22 cellular contexts compared by ENCODE assay signal in genomic region chr14:101033006-101033405, GRCh38.
A peak's percentile ranks its signal among the peaks of the same experiment; 100 is the strongest.
DNase-seq lines count a peak whose midpoint lies in the region; ATAC-seq, FAIRE-seq and TF ChIP-seq lines count a peak whose summit lies in the region.
"Had no signal": no experiment of that assay in that cellular context is flagged by ENCODE, and none has a peak within 500 bp of the region (broad histone marks: within the 10 kb centered on the region; RNA-seq: fewer than 3 reads in every experiment).

No MANE protein-coding gene starts in this region.

- H3K27me3 ChIP-seq in RWPE2 (ENCODE audit: insufficient read depth, poor library complexity, severe bottlenecking) = no peaks in the 10 kb centered on the region
- H3K27me3 ChIP-seq in suprapubic skin = no peaks in the 10 kb centered on the region

- DNase-seq in activated naive CD8-positive, alpha-beta T cell treated with anti-CD3 and anti-CD28 coated beads, Interleukin-2, amount 10 ng/mL, durations not matched to agents 7 days and 5 days = peak; percentile 4
- no peak for DNase-seq in activated naive CD8-positive, alpha-beta T cell treated with anti-CD3 and anti-CD28 coated beads, Interleukin-2, amount 50 U/mL, for 24 hours
- DNase-seq in RWPE2 (ENCODE audit: low spot score) (peak; percentile 45), kidney (peak; percentile 20), suprapubic skin (ENCODE audit: low spot score in 2 of 2) (peak; percentile 22 to 43), DMS153 treated with DMSO at 0.1 percent for 48 hours (lab: John Stamatoyannopoulos, UW; ENCODE audit: unreplicated experiment) (no peak), COLO668 (lab: John Stamatoyannopoulos, UW; ENCODE audit: unreplicated experiment) (no peak)
- DNase-seq: DMS 273 treated with DMSO at 0.1 percent for 48 hours, HCEC 1CT, NCI-H1105, NCI-H146, NCI-H2081, NCI-H2171, NCI-H524 treated with DMSO at 0.1 percent for 48 hours, OCI-M1, SHP77 had no signal

- no peaks in the 10 kb centered on the region for H3K9me3 Mint-ChIP-seq in activated naive CD8-positive, alpha-beta T cell treated with anti-CD3 and anti-CD28 coated beads, Interleukin-2, amount 10 ng/mL, durations not matched to agents 7 days and 5 days
- no peaks in the 10 kb centered on the region for H3K9me3 Mint-ChIP-seq in activated naive CD8-positive, alpha-beta T cell treated with anti-CD3 and anti-CD28 coated beads, Interleukin-2, amount 50 U/mL, for 24 hours
- H3K9me3 Mint-ChIP-seq: CD4-positive, alpha-beta T cell had no signal

- no peaks in the 10 kb centered on the region for H3K27me3 Mint-ChIP-seq in activated naive CD8-positive, alpha-beta T cell treated with anti-CD3 and anti-CD28 coated beads, Interleukin-2, amount 10 ng/mL, durations not matched to agents 7 days and 5 days
- H3K27me3 Mint-ChIP-seq in activated naive CD8-positive, alpha-beta T cell treated with anti-CD3 and anti-CD28 coated beads, Interleukin-2, amount 50 U/mL, for 24 hours = peaks cover 4% of the 10 kb centered on the region
- H3K27me3 Mint-ChIP-seq: CD4-positive, alpha-beta T cell; IgD-negative memory B cell had no signal

- H3K4me3 Mint-ChIP-seq in activated naive CD8-positive, alpha-beta T cell treated with anti-CD3 and anti-CD28 coated beads, Interleukin-2, amount 10 ng/mL, durations not matched to agents 7 days and 5 days = no peak overlapping the region
- H3K4me3 Mint-ChIP-seq in activated naive CD8-positive, alpha-beta T cell treated with anti-CD3 and anti-CD28 coated beads, Interleukin-2, amount 50 U/mL, for 24 hours = no peak overlapping the region
- H3K4me3 Mint-ChIP-seq: CD4-positive, alpha-beta T cell; GM23338; IgD-negative memory B cell had no signal

- H3K36me3 Mint-ChIP-seq in activated naive CD8-positive, alpha-beta T cell treated with anti-CD3 and anti-CD28 coated beads, Interleukin-2, amount 10 ng/mL, durations not matched to agents 7 days and 5 days = no peaks in the 10 kb centered on the region
- H3K36me3 Mint-ChIP-seq in activated naive CD8-positive, alpha-beta T cell treated with anti-CD3 and anti-CD28 coated beads, Interleukin-2, amount 50 U/mL, for 24 hours (ENCODE audit: low read depth) = no peaks in the 10 kb centered on the region
- H3K36me3 Mint-ChIP-seq: IgD-negative memory B cell had no signal

- no peak overlapping the region for H3K27ac ChIP-seq in RWPE2 (ENCODE audit: poor library complexity, severe bottlenecking)
- H3K27ac ChIP-seq in kidney (ENCODE audit: low read depth in 2 of 2, low read length in 2 of 2) = no peak overlapping the region
- H3K27ac ChIP-seq in suprapubic skin = no peak overlapping the region

- H3K4me1 Mint-ChIP-seq in activated naive CD8-positive, alpha-beta T cell treated with anti-CD3 and anti-CD28 coated beads, Interleukin-2, amount 10 ng/mL, durations not matched to agents 7 days and 5 days = no peaks in the 10 kb centered on the region
- H3K4me1 Mint-ChIP-seq in activated naive CD8-positive, alpha-beta T cell treated with anti-CD3 and anti-CD28 coated beads, Interleukin-2, amount 50 U/mL, for 24 hours = no peaks in the 10 kb centered on the region
- H3K4me1 Mint-ChIP-seq: GM23338, IgD-negative memory B cell had no signal

- POLR2A ChIA-PET in activated naive CD8-positive, alpha-beta T cell treated with anti-CD3 and anti-CD28 coated beads, Interleukin-2, amount 10 ng/mL, durations not matched to agents 7 days and 5 days (lab: Charles Lee) = no interaction called here

- H3K9me3 ChIP-seq in RWPE2 (ENCODE audit: severe bottlenecking) (no peaks in the 10 kb centered on the region), kidney (ENCODE audit: control insufficient read depth in 1 of 2, low read length in 2 of 2) (no peaks in the 10 kb centered on the region), suprapubic skin (no peaks in the 10 kb centered on the region)
- H3K9me3 ChIP-seq: Caco-2 had no signal

- TF ChIP-seq CTCF in RWPE2 (IDR thresholded peaks at IDR 0.05; ENCODE audit: poor library complexity, severe bottlenecking) (no peak), kidney (IDR thresholded peaks at IDR 0.05; ENCODE audit: borderline replicate concordance, extremely low read depth, insufficient read depth) (no peak), suprapubic skin (IDR thresholded peaks at IDR 0.05) (no peak)

- no peak overlapping the region for H3K9ac ChIP-seq in kidney (ENCODE audit: low read length in 2 of 2)

- H3K27ac Mint-ChIP-seq in activated naive CD8-positive, alpha-beta T cell treated with anti-CD3 and anti-CD28 coated beads, Interleukin-2, amount 10 ng/mL, durations not matched to agents 7 days and 5 days = no peak overlapping the region
- H3K27ac Mint-ChIP-seq in activated naive CD8-positive, alpha-beta T cell treated with anti-CD3 and anti-CD28 coated beads, Interleukin-2, amount 50 U/mL, for 24 hours = no peak overlapping the region
- H3K27ac Mint-ChIP-seq: CD4-positive, alpha-beta T cell; GM23338; IgD-negative memory B cell had no signal

- 97% methylated on average over 7 of the region's 7 CpGs for WGBS in suprapubic skin

- ATAC-seq in activated naive CD8-positive, alpha-beta T cell treated with anti-CD3 and anti-CD28 coated beads, Interleukin-2, amount 10 ng/mL, durations not matched to agents 7 days and 5 days (ENCODE audit: low read depth) = no peak
- ATAC-seq in activated naive CD8-positive, alpha-beta T cell treated with anti-CD3 and anti-CD28 coated beads, Interleukin-2, amount 50 U/mL, for 24 hours = no peak
- ATAC-seq in RWPE2 (ENCODE audit: low read depth) (no peak), HG03175 (IDR thresholded peaks at IDR 0.05; ENCODE audit: unreplicated experiment) (no peak)
- ATAC-seq: GM23338 had no signal

- no peak for TF ChIP-seq POLR2A in suprapubic skin (IDR thresholded peaks at IDR 0.05)

- no peak for FAIRE-seq in kidney (lab: Jason Lieb, UNC)
- FAIRE-seq: GM12892 had no signal

- no peaks in the 10 kb centered on the region for H3K4me1 ChIP-seq in RWPE2 (ENCODE audit: insufficient read depth, poor library complexity, severe bottlenecking)
- H3K4me1 ChIP-seq in kidney (ENCODE audit: control insufficient read depth in 1 of 2, insufficient read depth in 1 of 2, low read depth in 1 of 2, low read length in 2 of 2) = no peaks in the 10 kb centered on the region
- no peaks in the 10 kb centered on the region for H3K4me1 ChIP-seq in suprapubic skin
- H3K4me1 ChIP-seq: Caco-2 had no signal

- no peaks in the 10 kb centered on the region for H3K36me3 ChIP-seq in RWPE2 (ENCODE audit: low read depth)
- no peaks in the 10 kb centered on the region for H3K36me3 ChIP-seq in kidney (ENCODE audit: control insufficient read depth in 1 of 2, insufficient read depth in 2 of 2, low read length in 2 of 2)
- H3K36me3 ChIP-seq in suprapubic skin = no peaks in the 10 kb centered on the region

- H3K4me3 ChIP-seq in RWPE2 (ENCODE audit: severe bottlenecking) (no peak overlapping the region), kidney (ENCODE audit: low read length in 2 of 2) (no peak overlapping the region), suprapubic skin (no peak overlapping the region)
- H3K4me3 ChIP-seq: GM23338 had no signal

- no peak for TF ChIP-seq EP300 in suprapubic skin (IDR thresholded peaks at IDR 0.05)

- intact Hi-C loops in kidney (cut with DNase I) = no loop called here

Comparison
In these comparisons a context has a peak if more than half of its experiments do, and no peak if none do; other contexts are left out.
1. DNase-seq: peak in activated naive CD8-positive, alpha-beta T cell treated with anti-CD3 and anti-CD28 coated beads, Interleukin-2, amount 10 ng/mL, durations not matched to agents 7 days and 5 days (single experiment), RWPE2 (single experiment), kidney (single experiment) and suprapubic skin (2 of 2); none in activated naive CD8-positive, alpha-beta T cell treated with anti-CD3 and anti-CD28 coated beads, Interleukin-2, amount 50 U/mL, for 24 hours (single experiment), DMS153 treated with DMSO at 0.1 percent for 48 hours (single experiment) and COLO668 (single experiment).